In the genomic region with DNA sequence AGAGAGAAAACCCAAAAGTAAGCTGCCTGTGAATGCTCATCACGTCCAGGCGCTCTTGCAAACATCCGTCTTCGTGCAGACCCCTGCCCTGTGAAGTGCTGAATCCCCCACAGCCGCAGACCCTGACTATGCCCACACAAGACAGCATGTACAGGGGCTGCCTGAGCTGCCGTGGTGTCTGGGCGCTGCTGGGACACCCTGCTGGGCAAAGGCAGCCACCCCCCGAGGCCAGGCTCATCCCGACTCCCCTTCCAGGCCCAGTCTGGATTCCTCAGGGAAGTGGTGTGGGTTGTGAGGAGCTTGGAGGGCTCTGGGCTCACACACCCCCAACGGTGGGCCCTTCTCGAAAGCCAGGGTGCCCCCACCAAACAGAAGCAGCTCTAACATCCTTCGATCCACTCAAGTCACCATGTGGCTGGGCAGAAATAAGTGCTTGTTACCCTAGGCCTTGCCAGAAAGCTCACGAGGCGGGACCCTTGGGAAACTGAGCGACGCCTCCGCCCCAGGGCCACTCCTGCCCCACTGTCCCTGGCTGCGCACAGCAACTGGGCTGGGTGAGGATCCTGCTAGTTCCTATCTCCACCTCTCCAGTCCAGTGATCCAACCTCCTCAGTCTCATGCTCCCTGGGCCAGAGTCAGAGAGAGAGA, we compare ENCODE assay signal across 1 cellular context.
TF ChIP-seq lines count a peak whose summit lies in the region.

No MANE protein-coding gene starts in this region.

TF ChIP-seq in HepG2, 621 proteins besides CTCF, POLR2A, EP300 and RAD21:
- TF ChIP-seq ZSCAN9 (CRISPR knock-in tag; IDR thresholded peaks at IDR 0.05; ENCODE audit: borderline replicate concordance): no peak
- no peak for TF ChIP-seq CBX5 (CRISPR knock-in tag; IDR thresholded peaks at IDR 0.05; ENCODE audit: borderline replicate concordance)
- TF ChIP-seq ZNF329 (CRISPR knock-in tag; IDR thresholded peaks at IDR 0.05; ENCODE audit: low read depth): no peak
- no peak for TF ChIP-seq STAT6 (CRISPR knock-in tag; IDR thresholded peaks at IDR 0.05; ENCODE audit: borderline replicate concordance)
- TF ChIP-seq CREBL2 (CRISPR knock-in tag; IDR thresholded peaks at IDR 0.05; ENCODE audit: borderline replicate concordance): no peak
- no peak for TF ChIP-seq ZNF333 (CRISPR knock-in tag; IDR thresholded peaks at IDR 0.05; ENCODE audit: borderline replicate concordance)
- no peak for TF ChIP-seq CREB3 (CRISPR knock-in tag; IDR thresholded peaks at IDR 0.05)
- no peak for TF ChIP-seq ZBTB14 (CRISPR knock-in tag; IDR thresholded peaks at IDR 0.05)
- TF ChIP-seq PCBP1 (IDR thresholded peaks at IDR 0.05; ENCODE audit: borderline replicate concordance, low read depth, low read length): no peak
- no peak for TF ChIP-seq FOXC1 (CRISPR knock-in tag; IDR thresholded peaks at IDR 0.05; ENCODE audit: borderline replicate concordance)
- TF ChIP-seq ARID2 (CRISPR knock-in tag; IDR thresholded peaks at IDR 0.05; ENCODE audit: borderline replicate concordance): no peak
- TF ChIP-seq NFRKB (IDR thresholded peaks at IDR 0.05): no peak
- TF ChIP-seq, protein P1, sequence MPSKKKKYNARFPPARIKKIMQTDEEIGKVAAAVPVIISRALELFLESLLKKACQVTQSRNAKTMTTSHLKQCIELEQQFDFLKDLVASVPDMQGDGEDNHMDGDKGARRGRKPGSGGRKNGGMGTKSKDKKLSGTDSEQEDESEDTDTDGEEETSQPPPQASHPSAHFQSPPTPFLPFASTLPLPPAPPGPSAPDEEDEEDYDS (CRISPR knock-in tag; IDR thresholded peaks at IDR 0.05): no peak
